17 cellular contexts compared by ENCODE assay signal in genomic region chr1:58702766-58703165, GRCh38. TPM values are rescaled to one million over a fixed set of nuclear protein-coding genes. Genes with fewer than 3 reads are reported as not detected.
DNase-seq lines count a peak whose midpoint lies in the region; TF ChIP-seq lines count a peak whose summit lies in the region.
"Had no signal": no experiment of that assay in that cellular context is flagged by ENCODE, and none has a peak within 500 bp of the region (broad histone marks: within the 10 kb centered on the region; RNA-seq: fewer than 3 reads in every experiment).

No MANE protein-coding gene starts in this region.

- H3K27ac Mint-ChIP-seq in activated CD4-positive, alpha-beta T cell treated with anti-CD3 and anti-CD28 coated beads, Interleukin-2, amount 10 ng/mL, durations not matched to agents 24 days and 14 days = no peak overlapping the region
- H3K27ac Mint-ChIP-seq in endodermal cell = peak overlapping the region; percentile 85
- H3K27ac Mint-ChIP-seq in mesothelial cell of epicardium = peak overlapping the region; percentile 37
- H3K27ac Mint-ChIP-seq: CD4-positive, alpha-beta memory T cell had no signal

- peaks cover 13% of the 10 kb centered on the region for H3K4me1 Mint-ChIP-seq in activated CD4-positive, alpha-beta T cell treated with anti-CD3 and anti-CD28 coated beads, Interleukin-2, amount 10 ng/mL, durations not matched to agents 24 days and 14 days
- peaks cover 32% of the 10 kb centered on the region for H3K4me1 Mint-ChIP-seq in endodermal cell
- peaks cover 28% of the 10 kb centered on the region for H3K4me1 Mint-ChIP-seq in mesothelial cell of epicardium

- H3K9me3 Mint-ChIP-seq in activated CD4-positive, alpha-beta T cell treated with anti-CD3 and anti-CD28 coated beads, Interleukin-2, amount 10 ng/mL, durations not matched to agents 24 days and 14 days = no peaks in the 10 kb centered on the region
- H3K9me3 Mint-ChIP-seq in endodermal cell = no peaks in the 10 kb centered on the region
- H3K9me3 Mint-ChIP-seq in mesothelial cell of epicardium = no peaks in the 10 kb centered on the region
- H3K9me3 Mint-ChIP-seq: CD4-positive, alpha-beta memory T cell had no signal

- H3K4me1 ChIP-seq in endodermal cell (ENCODE audit: control insufficient read depth, insufficient read depth, low read length) (peaks cover 6% of the 10 kb centered on the region), tibial artery (peaks cover 0 to 15% (median 12%) of the 10 kb centered on the region in 4 donors)

- 88 to 96% methylated on average over 2 of the region's 2 CpGs for WGBS in endodermal cell (ENCODE audit: insufficient coverage in 1 of 2, insufficient read length in 1 of 2), 2 experiments

- H3K27me3 ChIP-seq in endodermal cell (ENCODE audit: control insufficient read depth, insufficient read depth, low read length, poor library complexity, severe bottlenecking) (no peaks in the 10 kb centered on the region), tibial artery (no peaks in the 10 kb centered on the region)

- peak; percentile 37 for DNase-seq in activated CD4-positive, alpha-beta T cell treated with anti-CD3 and anti-CD28 coated beads, Interleukin-2, amount 10 ng/mL, durations not matched to agents 24 days and 14 days
- DNase-seq in activated CD4-positive, alpha-beta T cell treated with anti-CD3 and anti-CD28 coated beads, Interleukin-2, amount 50 U/mL, for 48 hours = no peak
- DNase-seq in endodermal cell (no peak), mesothelial cell of epicardium (ENCODE audit: low spot score in 2 of 2, unreplicated experiment in 2 of 2) (no peak), germinal center (ENCODE audit: low spot score) (no peak), dermis blood vessel endothelial cell (no peak), NCI-H510A treated with DMSO at 0.1 percent for 48 hours (lab: John Stamatoyannopoulos, UW) (no peak), tibial artery (no peak)
- DNase-seq: 8988T; CD4-positive, alpha-beta memory T cell; H7; KBM-7; NCI-H1417 treated with DMSO at 0.1 percent for 48 hours; NCI-H2029 treated with DMSO at 0.1 percent for 48 hours; NCI-H510A; NCI-H82; PC-9 had no signal

- H3K36me3 ChIP-seq in endodermal cell (ENCODE audit: control insufficient read depth, insufficient read depth, low read length) = no peaks in the 10 kb centered on the region
- H3K36me3 ChIP-seq in tibial artery = no peaks in the 10 kb centered on the region

- H3K27me3 Mint-ChIP-seq in activated CD4-positive, alpha-beta T cell treated with anti-CD3 and anti-CD28 coated beads, Interleukin-2, amount 10 ng/mL, durations not matched to agents 24 days and 14 days = no peaks in the 10 kb centered on the region
- no peaks in the 10 kb centered on the region for H3K27me3 Mint-ChIP-seq in endodermal cell (ENCODE audit: insufficient read depth)
- H3K27me3 Mint-ChIP-seq in mesothelial cell of epicardium (ENCODE audit: low read depth) = no peaks in the 10 kb centered on the region
- H3K27me3 Mint-ChIP-seq: CD4-positive, alpha-beta memory T cell had no signal

- H3K27ac ChIP-seq in endodermal cell (ENCODE audit: low read depth, low read length) (no peak overlapping the region), tibial artery (no peak overlapping the region)
- H3K27ac ChIP-seq: PC-9 had no signal

- TF ChIP-seq CTCF in endodermal cell (conservative IDR thresholded peaks at IDR 0.05) (no peak), mesothelial cell of epicardium (IDR thresholded peaks at IDR 0.05; ENCODE audit: unreplicated experiment) (no peak), tibial artery (IDR thresholded peaks at IDR 0.05) (no peak)

- H3K9me3 ChIP-seq in endodermal cell (ENCODE audit: control insufficient read depth, low read length) (no peaks in the 10 kb centered on the region), tibial artery (no peaks in the 10 kb centered on the region)

- peaks cover 3% of the 10 kb centered on the region for H3K36me3 Mint-ChIP-seq in activated CD4-positive, alpha-beta T cell treated with anti-CD3 and anti-CD28 coated beads, Interleukin-2, amount 10 ng/mL, durations not matched to agents 24 days and 14 days (ENCODE audit: low read depth)
- H3K36me3 Mint-ChIP-seq in endodermal cell (ENCODE audit: low read depth) (peaks cover 5% of the 10 kb centered on the region), mesothelial cell of epicardium (peaks cover 2% of the 10 kb centered on the region)

- intact Hi-C loops in activated CD4-positive, alpha-beta T cell treated with anti-CD3 and anti-CD28 coated beads, Interleukin-2, amount 10 ng/mL, durations not matched to agents 24 days and 14 days (cut with micrococcal nuclease) = no loop called here
- intact Hi-C loops in tibial artery (cut with DNase I; ENCODE audit: low total_unique reads) = no loop called here

- H3K9ac ChIP-seq in endodermal cell (ENCODE audit: extremely low read depth, low read length, poor library complexity, severe bottlenecking) = no peak overlapping the region

- H3K4me3 Mint-ChIP-seq in activated CD4-positive, alpha-beta T cell treated with anti-CD3 and anti-CD28 coated beads, Interleukin-2, amount 10 ng/mL, durations not matched to agents 24 days and 14 days = no peak overlapping the region
- no peak overlapping the region for H3K4me3 Mint-ChIP-seq in endodermal cell
- H3K4me3 Mint-ChIP-seq in mesothelial cell of epicardium = no peak overlapping the region

- no peak overlapping the region for H3K4me3 ChIP-seq in endodermal cell (ENCODE audit: low read length)
- no peak overlapping the region for H3K4me3 ChIP-seq in tibial artery
- H3K4me3 ChIP-seq: PC-9 had no signal

RNA-seq across cellular contexts. Expression of gene MYSM1, which starts 2.9 kb away (rescaled TPM):
- total RNA-seq in activated CD4-positive, alpha-beta T cell treated with anti-CD3 and anti-CD28 coated beads, Interleukin-2, amount 10 ng/mL, durations not matched to agents 24 days and 14 days = 42.4 and 43.9 TPM in 2 replicates
- 100 to 1,000 TPM; 138 to 158 TPM for total RNA-seq in endodermal cell
- 32.9 TPM for polyA plus RNA-seq in endodermal cell (2013, experiment 1 of 2)
- polyA plus RNA-seq in endodermal cell (2013, experiment 2 of 2) = 31.7 TPM
- total RNA-seq in mesothelial cell of epicardium = 66.5 to 74.2 TPM (median 69.5 TPM) in 3 replicates
- 16.2 and 19.5 TPM in 2 replicates for total RNA-seq in dermis blood vessel endothelial cell
